8 cellular contexts compared by ENCODE assay signal in the genomic region with DNA sequence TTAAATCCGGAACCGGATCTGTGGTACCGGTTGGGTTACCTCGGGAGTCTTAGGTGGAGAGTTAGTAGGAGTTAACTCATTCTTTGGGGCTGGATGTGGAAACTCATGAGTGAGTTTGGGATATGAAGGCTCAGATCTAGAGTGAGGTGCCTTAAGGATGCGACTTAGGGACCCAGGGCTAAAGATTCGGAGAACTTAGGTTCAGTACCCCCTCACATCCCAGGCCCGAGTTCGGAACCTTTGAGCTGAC. TPM values are rescaled to one million over a fixed set of nuclear protein-coding genes. Genes with fewer than 3 reads are reported as not detected.
DNase-seq lines count a peak whose midpoint lies in the region; ATAC-seq and TF ChIP-seq lines count a peak whose summit lies in the region.

No MANE protein-coding gene starts in this region.

- TF ChIP-seq POLR2A in gastrocnemius medialis (IDR thresholded peaks at IDR 0.05): no peak

- in situ Hi-C loops in gastrocnemius medialis (cut with MboI; ENCODE audit: low sequenced_read_pairs in 4 of 4): loop anchor here in 1 of 4 donors (10.0 kb wide), 1 partner anchor 65 kb away; no protein-coding TSS in a partner anchor

- intact Hi-C loops in gastrocnemius medialis (cut with DNase I; ENCODE audit: low total_unique reads): loop anchor here (1.0 to 5.0 kb wide), 5 partner anchors 32 to 687 kb away; a partner anchor contains a TSS

- peaks cover 34 to 37% of the 10 kb centered on the region in 2 donors for H3K4me1 ChIP-seq in gastrocnemius medialis

- H3K9me3 ChIP-seq in T-helper 17 cell (ENCODE audit: control insufficient read depth, low read length, poor library complexity, severe bottlenecking) (no peaks in the 10 kb centered on the region), gastrocnemius medialis (no peaks in the 10 kb centered on the region)

- no peaks in the 10 kb centered on the region for H3K27me3 ChIP-seq in gastrocnemius medialis

- H3K36me3 Mint-ChIP-seq in T-helper 17 cell (ENCODE audit: low read depth): peaks cover 4% of the 10 kb centered on the region

- TF ChIP-seq CTCF in foreskin fibroblast (IDR thresholded peaks at IDR 0.05; ENCODE audit: low read depth, low read length) (no peak), gastrocnemius medialis (IDR thresholded peaks at IDR 0.05 in 4 of 5, conservative IDR thresholded peaks at IDR 0.05 in 1 of 5) (no peak)

- ATAC-seq in GM19397 (IDR thresholded peaks at IDR 0.05; ENCODE audit: unreplicated experiment) (peak; percentile 1), T-helper 17 cell (no peak), gastrocnemius medialis (peak in 1 of 2 donors; percentile 2), GM18870 (IDR thresholded peaks at IDR 0.05; ENCODE audit: unreplicated experiment) (no peak), GM18517 (IDR thresholded peaks at IDR 0.05; ENCODE audit: unreplicated experiment) (no peak)

- H3K4me1 Mint-ChIP-seq in T-helper 17 cell: peaks cover 40% of the 10 kb centered on the region

- no peaks in the 10 kb centered on the region for H3K27me3 Mint-ChIP-seq in T-helper 17 cell

- H3K4me3 Mint-ChIP-seq in T-helper 17 cell: peak overlapping the region; percentile 99

- H3K27ac ChIP-seq in gastrocnemius medialis: peak overlapping the region; percentile 92 to 94 (median 94)

- H3K36me3 ChIP-seq in gastrocnemius medialis: no peaks in the 10 kb centered on the region

- peak overlapping the region; percentile 99 for H3K27ac Mint-ChIP-seq in T-helper 17 cell

- H3K4me3 ChIP-seq in foreskin fibroblast (ENCODE audit: low read depth in 1 of 2, low read length in 2 of 2) (peak overlapping the region; percentile 64 to 67), gastrocnemius medialis (peak overlapping the region; percentile 57 to 93 (median 66))

- no peak for DNase-seq in T-helper 17 cell
- DNase-seq in foreskin fibroblast: no peak
- DNase-seq in gastrocnemius medialis: no peak
- DNase-seq in NK-92 treated with Interleukin-12 subunit alpha and Interleukin-12 subunit beta, amount 100 ng/mL, for 24 hours (lab: John Stamatoyannopoulos, UW): no peak
- no peak for DNase-seq in cerebellar nuclear complex (lab: John Stamatoyannopoulos, UW)

RNA-seq across cellular contexts. Expression of a gene that starts 0.3 kb away (rescaled TPM):
- total RNA-seq in T-helper 17 cell (1 to 10 TPM; 6.7 to 7.8 TPM), gastrocnemius medialis (10 to 100 TPM in 1 of 4 donors, 1 to 10 TPM in 3; 4.2 to 14.6 (median 6.2) TPM)

RNA-seq across cellular contexts. Expression of a gene that starts 1.0 kb away (rescaled TPM):
- 10 to 100 TPM; 67.3 to 81.8 TPM for total RNA-seq in T-helper 17 cell
- 10 to 100 TPM; 24.3 to 35.2 (median 27.3) TPM for total RNA-seq in gastrocnemius medialis

RNA-seq across cellular contexts. Expression of a gene that starts 25.4 kb away (rescaled TPM):
- total RNA-seq in T-helper 17 cell (not detected), gastrocnemius medialis (not detected)

RNA-seq across cellular contexts. Expression of a gene that starts 28.1 kb away (rescaled TPM):
- total RNA-seq in T-helper 17 cell (10 to 100 TPM; 52.4 to 55.4 TPM), gastrocnemius medialis (10 to 100 TPM; 14.9 to 27.2 (median 19.7) TPM)

RNA-seq across cellular contexts. Expression of a gene that starts 33.0 kb away (rescaled TPM):
- total RNA-seq in T-helper 17 cell (1 to 10 TPM; 6.5 to 8.3 TPM), gastrocnemius medialis (10 to 100 TPM; 14.9 to 34.5 (median 21.8) TPM)
